Comparison of ENCODE assay signal across 1 cellular context in genomic region chr3:106121491-106122289, GRCh38.
TF ChIP-seq lines count a peak whose summit lies in the region.

No MANE protein-coding gene starts in this region.

TF ChIP-seq in K562, 482 proteins besides CTCF, POLR2A, EP300 and RAD21:
- TF ChIP-seq MITF (IDR thresholded peaks at IDR 0.05) (no peak), TBP (optimal IDR thresholded peaks at IDR 0.05; ENCODE audit: low read depth, low read length) (no peak), MAFK (IDR thresholded peaks at IDR 0.05; ENCODE audit: low read length) (no peak), MYBL2 (IDR thresholded peaks at IDR 0.05; ENCODE audit: low read depth) (no peak), MYBL2 (CRISPR knock-in tag; IDR thresholded peaks at IDR 0.05; ENCODE audit: borderline replicate concordance) (no peak), DNMT1 (IDR thresholded peaks at IDR 0.05) (no peak), ZNF444 (CRISPR knock-in tag; IDR thresholded peaks at IDR 0.05) (no peak), MED1 (CRISPR knock-in tag; IDR thresholded peaks at IDR 0.05; ENCODE audit: borderline replicate concordance) (no peak), PATZ1 (CRISPR knock-in tag; IDR thresholded peaks at IDR 0.05; ENCODE audit: borderline replicate concordance) (no peak), MEIS2 (IDR thresholded peaks at IDR 0.05; ENCODE audit: partially characterized antibody) (no peak), ZBTB7A (IDR thresholded peaks at IDR 0.05; ENCODE audit: borderline replicate concordance, control insufficient read depth, low read depth, low read length) (no peak), CUX1 (CRISPR knock-in tag; IDR thresholded peaks at IDR 0.05) (no peak), STAT5B (CRISPR knock-in tag; IDR thresholded peaks at IDR 0.05) (no peak), FOXJ2 (tag; IDR thresholded peaks at IDR 0.05) (no peak), SMAD2 (IDR thresholded peaks at IDR 0.05; ENCODE audit: low read depth, low read length) (no peak), LEF1 (IDR thresholded peaks at IDR 0.05) (no peak)
